ENCODE assay signal across 7 cellular contexts in genomic region chr12:77249892-77250291, GRCh38.
"Had no signal": no experiment of that assay in that cellular context is flagged by ENCODE, and none has a peak within 500 bp of the region (broad histone marks: within the 10 kb centered on the region; RNA-seq: fewer than 3 reads in every experiment).

No MANE protein-coding gene starts in this region.

- FAIRE-seq: H54, HTR-8/SVneo had no signal

- H3K27ac ChIP-seq: KMS-11 had no signal

- H3K4me2 ChIP-seq: KMS-11 had no signal

- DNase-seq: GOT3, H9, HCEC 1CT, KBM-7 had no signal

- H3K9ac ChIP-seq: KMS-11 had no signal
